1 cellular context compared by ENCODE assay signal in genomic region chr3:13650210-13651056, GRCh38.
TF ChIP-seq lines count a peak whose summit lies in the region.

No MANE protein-coding gene starts in this region.

TF ChIP-seq in HepG2, 621 proteins besides CTCF, POLR2A, EP300 and RAD21 (continued from another document and continues in another):
- TF ChIP-seq CC2D1A (CRISPR knock-in tag; IDR thresholded peaks at IDR 0.05) (no peak), PHF5A (CRISPR knock-in tag; IDR thresholded peaks at IDR 0.05; ENCODE audit: low read depth, unreplicated experiment) (no peak), ZNF556 (CRISPR knock-in tag; IDR thresholded peaks at IDR 0.05; ENCODE audit: borderline replicate concordance) (peak; percentile 52; the same call in 1 of the 2 replicates), ZNF816 (CRISPR knock-in tag; IDR thresholded peaks at IDR 0.05; ENCODE audit: borderline replicate concordance) (no peak), RFX1 (IDR thresholded peaks at IDR 0.05) (no peak), TBL1XR1 (IDR thresholded peaks at IDR 0.05; ENCODE audit: borderline replicate concordance, low read length, partially characterized antibody) (no peak), ARNT (IDR thresholded peaks at IDR 0.05) (no peak), ZNF749 (CRISPR knock-in tag; IDR thresholded peaks at IDR 0.05; ENCODE audit: borderline replicate concordance) (no peak), ZNF292 (CRISPR knock-in tag; IDR thresholded peaks at IDR 0.05; ENCODE audit: borderline replicate concordance, low read depth) (no peak), MBNL3 (CRISPR knock-in tag; conservative IDR thresholded peaks at IDR 0.05) (no peak), MYNN (CRISPR knock-in tag; IDR thresholded peaks at IDR 0.05; ENCODE audit: low read depth) (no peak), ZBTB2 (CRISPR knock-in tag; IDR thresholded peaks at IDR 0.05; ENCODE audit: low read depth) (peak; percentile 19; the same call in 1 of the 2 replicates), STAT5B (CRISPR knock-in tag; IDR thresholded peaks at IDR 0.05) (0 out of 2 replicates have a peak, but pooled peaks have one; percentile 13), ZNF878 (CRISPR knock-in tag; IDR thresholded peaks at IDR 0.05) (no peak), ZNF234 (CRISPR knock-in tag; conservative IDR thresholded peaks at IDR 0.05) (no peak), GFI1 (CRISPR knock-in tag; IDR thresholded peaks at IDR 0.05; ENCODE audit: borderline replicate concordance) (no peak; the same call in 1 of the 2 replicates), ZNF264 (CRISPR knock-in tag; IDR thresholded peaks at IDR 0.05) (no peak), THAP9 (CRISPR knock-in tag; IDR thresholded peaks at IDR 0.05; ENCODE audit: borderline replicate concordance) (peak; percentile 50; the same call in 1 of the 2 replicates), ZNF780A (CRISPR knock-in tag; IDR thresholded peaks at IDR 0.05) (0 out of 2 replicates have a peak, but pooled peaks have one; percentile 22), ARNT2 (CRISPR knock-in tag; IDR thresholded peaks at IDR 0.05; ENCODE audit: low read depth) (no peak), SMARCE1 (IDR thresholded peaks at IDR 0.05; ENCODE audit: borderline replicate concordance) (no peak), ZNF784 (CRISPR knock-in tag; IDR thresholded peaks at IDR 0.05; ENCODE audit: borderline replicate concordance) (no peak), AKAP8 (CRISPR knock-in tag; IDR thresholded peaks at IDR 0.05) (0 out of 2 replicates have a peak, but pooled peaks have one; percentile 40), THRA (CRISPR knock-in tag; IDR thresholded peaks at IDR 0.05; ENCODE audit: borderline replicate concordance) (peak; percentile 67), PATZ1 (CRISPR knock-in tag; IDR thresholded peaks at IDR 0.05) (peak; percentile 79), RXRA (CRISPR knock-in tag; IDR thresholded peaks at IDR 0.05) (peak; percentile 66), CBX2 (IDR thresholded peaks at IDR 0.05; ENCODE audit: low read depth, low read length) (no peak), CBX2 (CRISPR knock-in tag; IDR thresholded peaks at IDR 0.05; ENCODE audit: low read depth) (0 out of 2 replicates have a peak, but pooled peaks have one; percentile 91), GLMP (CRISPR knock-in tag; IDR thresholded peaks at IDR 0.05; ENCODE audit: borderline replicate concordance) (no peak), PAWR (CRISPR knock-in tag; IDR thresholded peaks at IDR 0.05; ENCODE audit: borderline replicate concordance) (no peak), POLR2G (IDR thresholded peaks at IDR 0.05; ENCODE audit: low read depth, low read length) (no peak), FOXP4 (CRISPR knock-in tag; IDR thresholded peaks at IDR 0.05) (peak; percentile 36; the same call in 1 of the 2 replicates), IRF9 (CRISPR knock-in tag; IDR thresholded peaks at IDR 0.05; ENCODE audit: borderline replicate concordance) (peak; percentile 70; the same call in 1 of the 2 replicates), TMF1 (CRISPR knock-in tag; IDR thresholded peaks at IDR 0.05; ENCODE audit: low read depth) (no peak), DDIT3 (CRISPR knock-in tag; IDR thresholded peaks at IDR 0.05) (no peak), SIN3B (IDR thresholded peaks at IDR 0.05; ENCODE audit: low read length) (no peak), RNF219 (CRISPR knock-in tag; IDR thresholded peaks at IDR 0.05) (no peak), ASH2L (IDR thresholded peaks at IDR 0.05; ENCODE audit: insufficient read length, low read depth, low read length) (no peak), AGO2 (optimal IDR thresholded peaks at IDR 0.05; ENCODE audit: low read depth, low read length) (no peak), ZNF576 (CRISPR knock-in tag; IDR thresholded peaks at IDR 0.05) (no peak), ZNF451 (CRISPR knock-in tag; IDR thresholded peaks at IDR 0.05) (peak; percentile 81; the same call in 1 of the 2 replicates), GABPB1 (CRISPR knock-in tag; IDR thresholded peaks at IDR 0.05) (peak; percentile 77), SRSF1 (optimal IDR thresholded peaks at IDR 0.05; ENCODE audit: low read depth, low read length) (no peak), MNT (IDR thresholded peaks at IDR 0.05) (no peak)
